Comparison of ENCODE assay signal across 23 cellular contexts in genomic region chr9:121576281-121577075, GRCh38.
DNase-seq lines count a peak whose midpoint lies in the region; ATAC-seq and TF ChIP-seq lines count a peak whose summit lies in the region.
"Had no signal": no experiment of that assay in that cellular context is flagged by ENCODE, and none has a peak within 500 bp of the region (broad histone marks: within the 10 kb centered on the region; RNA-seq: fewer than 3 reads in every experiment).

No MANE protein-coding gene starts in this region.

- H3K4me3 ChIP-seq in mesendoderm (ENCODE audit: low read length) = no peak overlapping the region
- H3K4me3 ChIP-seq: BLaER1 treated with 17β-estradiol and CSF1 and Interleukin-3, amounts not matched to agents 10 nM and 100 nM; lung; Peyer's patch; transverse colon had no signal

- H3K27me3 ChIP-seq in mesendoderm (ENCODE audit: insufficient read depth, low read length, poor library complexity) = no peaks in the 10 kb centered on the region
- H3K27me3 ChIP-seq: BLaER1 treated with 17β-estradiol and CSF1 and Interleukin-3, amounts not matched to agents 10 nM and 100 nM; Peyer's patch; transverse colon had no signal

- H3K9ac ChIP-seq in mesendoderm (ENCODE audit: low read length) = no peak overlapping the region
- H3K9ac ChIP-seq: BLaER1 treated with 17β-estradiol and CSF1 and Interleukin-3, amounts not matched to agents 10 nM and 100 nM had no signal

- peak overlapping the region; percentile 1 for H3K27ac Mint-ChIP-seq in chondrocyte (ENCODE audit: unreplicated experiment)
- H3K27ac Mint-ChIP-seq: activated CD4-positive, alpha-beta T cell treated with anti-CD3 and anti-CD28 coated beads, Interleukin-2, amount 10 ng/mL, durations not matched to agents 7 days and 5 days; activated naive CD4-positive, alpha-beta T cell treated with anti-CD3 and anti-CD28 coated beads, Interleukin-2, amount 10 ng/mL, durations not matched to agents 7 days and 5 days; stimulated activated naive B cell treated with anti-CD40 and anti-IgM and Interleukin-4, amounts not matched to agents 10 μg/mL and 1 μg/mL and 100 μg/mL, for 72 hours had no signal

- H2BK5ac ChIP-seq in mesendoderm (ENCODE audit: low read length) = no peak overlapping the region

- no peak overlapping the region for H2BK120ac ChIP-seq in mesendoderm (ENCODE audit: low read depth, low read length)

- H3K56ac ChIP-seq in mesendoderm (ENCODE audit: low read length) = peak overlapping the region; percentile 35

- H3K4me2 ChIP-seq in mesendoderm (ENCODE audit: low read length) = no peak overlapping the region

- no peak overlapping the region for H4K5ac ChIP-seq in mesendoderm (ENCODE audit: low read length)

- peaks cover 3% of the 10 kb centered on the region for H3K4me1 Mint-ChIP-seq in chondrocyte (ENCODE audit: low read depth)
- H3K4me1 Mint-ChIP-seq: activated CD4-positive, alpha-beta T cell treated with anti-CD3 and anti-CD28 coated beads, Interleukin-2, amount 10 ng/mL, durations not matched to agents 7 days and 5 days; activated naive CD4-positive, alpha-beta T cell treated with anti-CD3 and anti-CD28 coated beads, Interleukin-2, amount 10 ng/mL, durations not matched to agents 7 days and 5 days; naive B cell; stimulated activated naive B cell treated with anti-CD40 and anti-IgM and Interleukin-4, amounts not matched to agents 10 μg/mL and 1 μg/mL and 100 μg/mL, for 72 hours had no signal

- H3K9me3 Mint-ChIP-seq in chondrocyte (ENCODE audit: low read depth) = no peaks in the 10 kb centered on the region
- H3K9me3 Mint-ChIP-seq: activated CD4-positive, alpha-beta T cell treated with anti-CD3 and anti-CD28 coated beads, Interleukin-2, amount 10 ng/mL, durations not matched to agents 7 days and 5 days; activated naive CD4-positive, alpha-beta T cell treated with anti-CD3 and anti-CD28 coated beads, Interleukin-2, amount 10 ng/mL, durations not matched to agents 7 days and 5 days; naive B cell; stimulated activated naive B cell treated with anti-CD40 and anti-IgM and Interleukin-4, amounts not matched to agents 10 μg/mL and 1 μg/mL and 100 μg/mL, for 72 hours had no signal

- H3K79me2 ChIP-seq in mesendoderm (ENCODE audit: control insufficient read depth, insufficient read depth, low read length) = no peaks in the 10 kb centered on the region

- peak; percentile 17 for TF ChIP-seq CTCF in chondrocyte (IDR thresholded peaks at IDR 0.05)

- peaks cover 1% of the 10 kb centered on the region for H3K36me3 Mint-ChIP-seq in chondrocyte (ENCODE audit: low read depth)
- H3K36me3 Mint-ChIP-seq: activated naive CD4-positive, alpha-beta T cell treated with anti-CD3 and anti-CD28 coated beads, Interleukin-2, amount 10 ng/mL, durations not matched to agents 7 days and 5 days; naive B cell; stimulated activated naive B cell treated with anti-CD40 and anti-IgM and Interleukin-4, amounts not matched to agents 10 μg/mL and 1 μg/mL and 100 μg/mL, for 72 hours had no signal

- H2AK5ac ChIP-seq in mesendoderm (ENCODE audit: low read length) = no peak overlapping the region

- no peak overlapping the region for H3K4me3 Mint-ChIP-seq in chondrocyte (ENCODE audit: unreplicated experiment)
- H3K4me3 Mint-ChIP-seq: activated CD4-positive, alpha-beta T cell treated with anti-CD3 and anti-CD28 coated beads, Interleukin-2, amount 10 ng/mL, durations not matched to agents 7 days and 5 days; activated naive CD4-positive, alpha-beta T cell treated with anti-CD3 and anti-CD28 coated beads, Interleukin-2, amount 10 ng/mL, durations not matched to agents 7 days and 5 days; naive B cell; stimulated activated naive B cell treated with anti-CD40 and anti-IgM and Interleukin-4, amounts not matched to agents 10 μg/mL and 1 μg/mL and 100 μg/mL, for 72 hours had no signal

- H3K27me3 Mint-ChIP-seq in chondrocyte (ENCODE audit: low read depth) = peaks cover 2% of the 10 kb centered on the region
- H3K27me3 Mint-ChIP-seq: activated CD4-positive, alpha-beta T cell treated with anti-CD3 and anti-CD28 coated beads, Interleukin-2, amount 10 ng/mL, durations not matched to agents 7 days and 5 days had no signal

- H3K36me3 ChIP-seq in mesendoderm (ENCODE audit: control insufficient read depth, insufficient read depth, low read length) = no peaks in the 10 kb centered on the region
- H3K36me3 ChIP-seq: BLaER1 treated with 17β-estradiol and CSF1 and Interleukin-3, amounts not matched to agents 10 nM and 100 nM; Peyer's patch; transverse colon had no signal

- H3K27ac ChIP-seq in mesendoderm (ENCODE audit: low read depth, low read length) = no peak overlapping the region
- H3K27ac ChIP-seq: 22Rv1; BLaER1 treated with 17β-estradiol and CSF1 and Interleukin-3, amounts not matched to agents 10 nM and 100 nM; epithelial cell of prostate; HL-60; Peyer's patch had no signal

- no peak for ATAC-seq in GM19455 (IDR thresholded peaks at IDR 0.05; ENCODE audit: unreplicated experiment)
- ATAC-seq in HG02885 (IDR thresholded peaks at IDR 0.05; ENCODE audit: poor library complexity, unreplicated experiment) = no peak
- ATAC-seq: stimulated activated naive B cell treated with anti-CD40 and anti-IgM and Interleukin-4, amounts not matched to agents 10 μg/mL and 1 μg/mL and 100 μg/mL, for 72 hours had no signal

- H4K8ac ChIP-seq in mesendoderm (ENCODE audit: low read depth, low read length) = no peak overlapping the region

- H3K79me1 ChIP-seq in mesendoderm (ENCODE audit: low read length) = no peaks in the 10 kb centered on the region

- no peak overlapping the region for H3K4ac ChIP-seq in mesendoderm (ENCODE audit: low read depth, low read length)

- H3K4me1 ChIP-seq in mesendoderm (ENCODE audit: control insufficient read depth, low read depth, low read length) = no peaks in the 10 kb centered on the region
- H3K4me1 ChIP-seq: Peyer's patch had no signal

- DNase-seq in DMS 273 treated with DMSO at 0.1 percent for 48 hours (lab: John Stamatoyannopoulos, UW) (peak; percentile 34), DMS 273 (lab: John Stamatoyannopoulos, UW; ENCODE audit: unreplicated experiment) (no peak), DMS114 treated with DMSO at 0.1 percent for 48 hours (lab: John Stamatoyannopoulos, UW; ENCODE audit: unreplicated experiment) (peak; percentile 9), chondrocyte (ENCODE audit: low spot score) (no peak), mesendoderm (peak; percentile 57), putamen (ENCODE audit: low spot score) (no peak)
- DNase-seq: activated CD4-positive, alpha-beta T cell treated with anti-CD3 and anti-CD28 coated beads, Interleukin-2, amount 10 ng/mL, durations not matched to agents 7 days and 5 days; activated naive CD4-positive, alpha-beta T cell treated with anti-CD3 and anti-CD28 coated beads, Interleukin-2, amount 10 ng/mL, durations not matched to agents 7 days and 5 days; cortex of kidney; KBM-7; naive B cell; NCI-H1436; NCI-H526 treated with DMSO at 0.1 percent for 48 hours; Peyer's patch; stimulated activated naive B cell treated with anti-CD40 and anti-IgM and Interleukin-4, amounts not matched to agents 10 μg/mL and 1 μg/mL and 100 μg/mL, for 72 hours; transverse colon had no signal

- H3K18ac ChIP-seq in mesendoderm (ENCODE audit: low read length) = no peak overlapping the region

- no peak overlapping the region for H2BK15ac ChIP-seq in mesendoderm (replicated peaks; ENCODE audit: low read depth)

- no CpG with 5 or more reads among the region's 7 CpGs for WGBS in mesendoderm (ENCODE audit: extremely low coverage, insufficient coverage, low lambda C conversion rate)

- H3K23ac ChIP-seq in mesendoderm (ENCODE audit: low read length) = no peak overlapping the region

Comparison
In these comparisons a context has a peak if more than half of its experiments do, and no peak if none do; other contexts are left out.
1. DNase-seq: peak in DMS 273 treated with DMSO at 0.1 percent for 48 hours (single experiment), DMS114 treated with DMSO at 0.1 percent for 48 hours (single experiment) and mesendoderm (single experiment); none in DMS 273 (single experiment), chondrocyte (single experiment) and putamen (single experiment).